ENCODE assay signal across 8 cellular contexts in genomic region chr19:409515-410242, GRCh38. TPM values are rescaled to one million over a fixed set of nuclear protein-coding genes. Genes with fewer than 3 reads are reported as not detected.
DNase-seq lines count a peak whose midpoint lies in the region; ATAC-seq and TF ChIP-seq lines count a peak whose summit lies in the region.

No MANE protein-coding gene starts in this region.

- DNase-seq in CD14-positive monocyte (ENCODE audit: low spot score) (no peak), Kasumi-1 (lab: John Stamatoyannopoulos, UW) (peak; percentile 20 to 35), mammary epithelial cell (no peak), Karpas-422 (no peak), globus pallidus (ENCODE audit: low spot score) (no peak), substantia nigra (lab: John Stamatoyannopoulos, UW) (no peak)
- DNase-seq in natural killer cell treated with Interleukin-12 subunit alpha and Interleukin-12 subunit beta and Interleukin-15 and Interleukin-18, amount 100 ng/mL, for 72 hours (ENCODE audit: low spot score), result peak; percentile 45

- H3K27ac ChIP-seq in mammary epithelial cell (ENCODE audit: insufficient read depth, low read depth, low read length) (no peak overlapping the region), Karpas-422 (ENCODE audit: low read length) (no peak overlapping the region), substantia nigra (ENCODE audit: low read depth, low read length, poor library complexity, severe bottlenecking) (no peak overlapping the region)

- H3K36me3 ChIP-seq in mammary epithelial cell (ENCODE audit: insufficient read depth, low read length) (no peaks in the 10 kb centered on the region), Karpas-422 (ENCODE audit: insufficient read depth, low read length) (no peaks in the 10 kb centered on the region)

- no peak overlapping the region for H3K27ac Mint-ChIP-seq in CD14-positive monocyte
- H3K27ac Mint-ChIP-seq in natural killer cell treated with Interleukin-12 subunit alpha and Interleukin-12 subunit beta and Interleukin-15 and Interleukin-18, amount 100 ng/mL, for 72 hours, result no peak overlapping the region

- ATAC-seq in natural killer cell treated with Interleukin-12 subunit alpha and Interleukin-12 subunit beta and Interleukin-15 and Interleukin-18, amount 100 ng/mL, for 72 hours, result no peak
- ATAC-seq in GM18502 (IDR thresholded peaks at IDR 0.05; ENCODE audit: poor library complexity, unreplicated experiment), result no peak

- H2AFZ ChIP-seq in mammary epithelial cell (ENCODE audit: low read depth, low read length), result no peak overlapping the region
- H2AFZ ChIP-seq in Karpas-422 (ENCODE audit: low read length), result no peak overlapping the region

- H3K27me3 ChIP-seq in mammary epithelial cell (ENCODE audit: insufficient read depth, low read length), result peaks cover 19% of the 10 kb centered on the region
- H3K27me3 ChIP-seq in Karpas-422 (ENCODE audit: low read length), result no peaks in the 10 kb centered on the region

- peak overlapping the region; percentile 34 to 88 for H3K4me3 Mint-ChIP-seq in CD14-positive monocyte
- H3K4me3 Mint-ChIP-seq in natural killer cell treated with Interleukin-12 subunit alpha and Interleukin-12 subunit beta and Interleukin-15 and Interleukin-18, amount 100 ng/mL, for 72 hours, result peak overlapping the region; percentile 76

- H3K79me2 ChIP-seq in mammary epithelial cell (ENCODE audit: insufficient read depth, low read length), result no peaks in the 10 kb centered on the region
- H3K79me2 ChIP-seq in Karpas-422 (ENCODE audit: low read length), result no peaks in the 10 kb centered on the region

- CTCF ChIA-PET in mammary epithelial cell (lab: Charles Lee; ENCODE audit: low non-redundant PET), result no interaction called here

- H3K9ac ChIP-seq in mammary epithelial cell (ENCODE audit: insufficient read depth, low read length) (no peak overlapping the region), Karpas-422 (ENCODE audit: low read length) (no peak overlapping the region)

- H3K27me3 Mint-ChIP-seq in CD14-positive monocyte (ENCODE audit: low read depth in 3 of 3), result peaks cover 16 to 43% (median 22%) of the 10 kb centered on the region in 3 donors
- peaks cover 5 to 8% of the 10 kb centered on the region in 2 donors for H3K27me3 Mint-ChIP-seq in natural killer cell treated with Interleukin-12 subunit alpha and Interleukin-12 subunit beta and Interleukin-15 and Interleukin-18, amount 100 ng/mL, for 72 hours

- peak overlapping the region in 1 of 3 experiments; percentile 20 for H3K4me3 ChIP-seq in mammary epithelial cell (replicated peaks in 1 of 3; ENCODE audit: insufficient read depth in 1 of 3, low read depth in 2 of 3, low read length in 3 of 3)
- no peak overlapping the region for H3K4me3 ChIP-seq in Karpas-422 (ENCODE audit: low read length)

- in situ Hi-C loops in mammary epithelial cell (cut with MboI; ENCODE audit: low sequenced_read_pairs in 2 of 2), result no loop called here

- H3K4me2 ChIP-seq in mammary epithelial cell (ENCODE audit: insufficient read depth, low read depth, low read length) (peak overlapping the region; percentile 64), Karpas-422 (ENCODE audit: low read depth, low read length, poor library complexity, severe bottlenecking) (no peak overlapping the region)

- H3K9me3 Mint-ChIP-seq in CD14-positive monocyte, result peaks cover 0 to 32% (median 10%) of the 10 kb centered on the region in 7 donors
- H3K9me3 Mint-ChIP-seq in natural killer cell treated with Interleukin-12 subunit alpha and Interleukin-12 subunit beta and Interleukin-15 and Interleukin-18, amount 100 ng/mL, for 72 hours, result no peaks in the 10 kb centered on the region

- dilution Hi-C loops in mammary epithelial cell (cut with HindIII; ENCODE audit: low sequenced_read_pairs), result loop anchor here (5.0 kb wide), 1 partner anchor 43 kb away; no protein-coding TSS in a partner anchor

- H4K20me1 ChIP-seq in mammary epithelial cell (ENCODE audit: insufficient read depth, low read length) (no peaks in the 10 kb centered on the region), Karpas-422 (ENCODE audit: insufficient read depth, low read depth, low read length) (no peaks in the 10 kb centered on the region)

- TF ChIP-seq CTCF in CD14-positive monocyte (IDR thresholded peaks at IDR 0.05) (no peak), mammary epithelial cell (conservative IDR thresholded peaks at IDR 0.05 in 1 of 2, IDR thresholded peaks at IDR 0.05 in 1 of 2; ENCODE audit: extremely low read depth in 1 of 2, insufficient read depth in 1 of 2, low read depth in 1 of 2, low read length in 2 of 2) (no peak)

- intact Hi-C loops in CD14-positive monocyte (cut with micrococcal nuclease), result no loop called here
- intact Hi-C loops in mammary epithelial cell (cut with micrococcal nuclease), result no loop called here

- H3K9me3 ChIP-seq in mammary epithelial cell (replicated peaks; ENCODE audit: insufficient read depth, low read length), result no peaks in the 10 kb centered on the region
- no peaks in the 10 kb centered on the region for H3K9me3 ChIP-seq in Karpas-422 (ENCODE audit: low read length)

- 0% methylated on average over 11 of the region's 23 CpGs for WGBS in mammary epithelial cell (ENCODE audit: low coverage, missing lambda C conversion rate)

- H3K4me1 ChIP-seq in mammary epithelial cell (ENCODE audit: insufficient read depth, low read length) (peaks cover 6% of the 10 kb centered on the region), Karpas-422 (ENCODE audit: low read length) (no peaks in the 10 kb centered on the region)

- peaks cover 0 to 2% of the 10 kb centered on the region in 2 donors for H3K36me3 Mint-ChIP-seq in CD14-positive monocyte
- no peaks in the 10 kb centered on the region for H3K36me3 Mint-ChIP-seq in natural killer cell treated with Interleukin-12 subunit alpha and Interleukin-12 subunit beta and Interleukin-15 and Interleukin-18, amount 100 ng/mL, for 72 hours

- BruUV-seq in mammary epithelial cell (replicated peaks; lab: Mats Ljungman, UMichigan), result no TSS peak

- H3K9me2 ChIP-seq in Karpas-422 (replicated peaks; ENCODE audit: insufficient read depth, low read length), result no peaks in the 10 kb centered on the region

- peaks cover 3% of the 10 kb centered on the region for H3K4me1 Mint-ChIP-seq in CD14-positive monocyte
- H3K4me1 Mint-ChIP-seq in natural killer cell treated with Interleukin-12 subunit alpha and Interleukin-12 subunit beta and Interleukin-15 and Interleukin-18, amount 100 ng/mL, for 72 hours (ENCODE audit: low read depth in 2 of 2), result peaks cover 4 to 5% of the 10 kb centered on the region in 2 donors

RNA-seq across cellular contexts. Expression of gene C2CD4C, which starts 0.7 kb away (rescaled TPM):
- polyA plus RNA-seq in CD14-positive monocyte (not detected), mammary epithelial cell (0.39 TPM)
- 1 to 10 TPM in 1 of 2 donors, under 1 TPM in 1; 0.33 to 1.8 TPM for total RNA-seq in mammary epithelial cell
- polyA minus RNA-seq in mammary epithelial cell, result not detected
- total RNA-seq in natural killer cell treated with Interleukin-12 subunit alpha and Interleukin-12 subunit beta and Interleukin-15 and Interleukin-18, amount 100 ng/mL, for 72 hours, result not detected
- not detected in 2 replicates for total RNA-seq in Karpas-422 (2014; rRNA removed; shearing (Covaris generic); ENCODE audit: low replicate concordance)

RNA-seq across cellular contexts. Expression of gene SHC2, which starts 51.2 kb away (rescaled TPM):
- polyA plus RNA-seq in CD14-positive monocyte (not detected), mammary epithelial cell (0.10 TPM)
- 1 to 10 TPM in 1 of 2 donors, under 1 TPM in 1; 0.68 to 1.3 TPM for total RNA-seq in mammary epithelial cell
- polyA minus RNA-seq in mammary epithelial cell, result not detected
- under 1 TPM in 1 of 2 donors, not detected in 1; 0.67 TPM for total RNA-seq in natural killer cell treated with Interleukin-12 subunit alpha and Interleukin-12 subunit beta and Interleukin-15 and Interleukin-18, amount 100 ng/mL, for 72 hours
- total RNA-seq in Karpas-422 (2014; rRNA removed; shearing (Covaris generic); ENCODE audit: low replicate concordance), result not detected in 2 replicates

Comparison
In these comparisons a context has a peak if more than half of its experiments do, and no peak if none do; other contexts are left out.
1. DNase-seq: peak in Kasumi-1 (2 of 2) and natural killer cell treated with Interleukin-12 subunit alpha and Interleukin-12 subunit beta and Interleukin-15 and Interleukin-18, amount 100 ng/mL, for 72 hours (single experiment); none in CD14-positive monocyte (single experiment), mammary epithelial cell (single experiment), Karpas-422 (single experiment), globus pallidus (single experiment) and substantia nigra (0 of 49).